26 cellular contexts compared by ENCODE assay signal in genomic region chr5:25641140-25641539, GRCh38.
"Had no signal": no experiment of that assay in that cellular context is flagged by ENCODE, and none has a peak within 500 bp of the region (broad histone marks: within the 10 kb centered on the region; RNA-seq: fewer than 3 reads in every experiment).

No MANE protein-coding gene starts in this region.

- DNase-seq: activated CD4-positive, alpha-beta T cell treated with anti-CD3 and anti-CD28 coated beads, Interleukin-2, amount 10 ng/mL, durations not matched to agents 24 days and 14 days; activated CD4-positive, alpha-beta T cell treated with anti-CD3 and anti-CD28 coated beads, Interleukin-2, amount 50 U/mL, for 4 hours; activated CD8-positive, alpha-beta T cell treated with anti-CD3 and anti-CD28 coated beads for 36 hours; activated effector memory CD4-positive, alpha-beta T cell treated with anti-CD3 and anti-CD28 coated beads, Interleukin-2, amount 50 U/mL, for 16 hours; activated naive CD4-positive, alpha-beta T cell; activated naive CD4-positive, alpha-beta T cell treated with anti-CD3 and anti-CD28 coated beads, Interleukin-2, amount 50 U/mL, for 16 hours; activated naive CD8-positive, alpha-beta T cell treated with anti-CD3 and anti-CD28 coated beads for 36 hours; activated T-cell treated with anti-CD3 and anti-CD28 coated beads, Interleukin-2, amount 50 U/mL, for 1 hour; activated T-cell treated with anti-CD3 and anti-CD28 coated beads, Interleukin-2, amount 50 U/mL, for 72 hours; amniotic stem cell; aorta; brain microvascular endothelial cell; central memory CD4-positive, alpha-beta T cell; NCI-H1105 treated with DMSO at 0.1 percent for 48 hours; NCI-H1436; NCI-H1694; NCI-H2029; NCI-H2171 treated with DMSO at 0.1 percent for 48 hours; NCI-H2227 treated with DMSO at 0.1 percent for 48 hours; NCI-H510A; NCI-H526; SHP77; SJCRH30 had no signal

- H3K4me3 ChIP-seq: SJCRH30, SK-N-MC had no signal

- H3K4me1 ChIP-seq: SJCRH30 had no signal

- ATAC-seq: activated CD8-positive, alpha-beta T cell treated with anti-CD3 and anti-CD28 coated beads for 36 hours; activated T-cell treated with anti-CD3 and anti-CD28 coated beads, Interleukin-2, amount 50 U/mL, for 72 hours; activated T-helper 17 cell treated with anti-CD3 and anti-CD28 coated beads, Interleukin-2, amount 50 U/mL, for 72 hours; Panc1 had no signal

- H3K27me3 ChIP-seq: brain microvascular endothelial cell, SJCRH30 had no signal

- H3K36me3 ChIP-seq: brain microvascular endothelial cell, SJCRH30 had no signal

- H3K9me3 ChIP-seq: SJCRH30 had no signal

- H3K27ac ChIP-seq: brain microvascular endothelial cell, SJCRH30, SK-N-MC had no signal
